12 cellular contexts compared by ENCODE assay signal in the genomic region with DNA sequence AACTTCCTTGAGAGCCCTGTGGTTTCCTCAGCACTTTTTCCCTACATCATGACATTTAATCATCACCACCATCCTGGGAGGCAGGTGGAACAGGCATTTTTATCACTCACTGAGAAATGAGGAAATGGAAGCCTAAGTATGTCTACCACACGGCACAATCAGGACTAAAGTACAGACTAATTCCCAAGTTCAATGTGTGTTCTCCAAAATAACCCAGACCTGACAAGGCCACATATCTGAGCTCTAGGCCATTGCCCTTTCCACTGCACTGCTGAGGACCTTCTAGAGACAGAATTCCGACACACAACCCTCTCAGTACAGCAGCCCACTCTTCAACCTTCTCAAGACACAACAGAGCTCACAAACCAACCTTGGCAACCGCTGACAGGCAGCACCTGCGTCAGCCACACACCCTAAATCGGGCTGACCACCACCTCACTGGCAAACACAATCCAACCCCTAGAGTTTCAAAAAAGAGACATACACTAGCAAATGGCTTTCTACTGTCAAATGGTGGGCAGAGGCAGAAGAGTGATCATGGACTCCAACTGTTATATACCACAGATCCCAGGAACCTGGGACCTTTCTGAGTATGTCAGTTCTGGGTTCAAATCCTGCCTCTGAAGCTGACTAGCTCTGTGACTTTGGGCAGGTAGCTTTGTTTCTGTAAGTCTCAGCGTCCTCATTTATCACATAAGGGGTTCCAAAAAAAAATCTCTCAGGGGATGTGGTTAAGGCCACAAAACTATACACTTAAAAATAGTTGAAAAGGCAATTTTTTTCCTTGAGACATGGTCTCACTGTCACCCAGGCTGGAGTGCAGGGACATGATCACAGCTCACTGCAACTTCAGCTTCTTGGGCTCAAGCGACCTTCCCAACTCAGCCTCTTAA. TPM values are rescaled to one million over a fixed set of nuclear protein-coding genes. Genes with fewer than 3 reads are reported as not detected.
DNase-seq lines count a peak whose midpoint lies in the region; ATAC-seq and TF ChIP-seq lines count a peak whose summit lies in the region.
"Had no signal": no experiment of that assay in that cellular context is flagged by ENCODE, and none has a peak within 500 bp of the region (broad histone marks: within the 10 kb centered on the region; RNA-seq: fewer than 3 reads in every experiment).

No MANE protein-coding gene starts in this region.

- H3K27ac Mint-ChIP-seq in CD4-positive, alpha-beta T cell, result peak overlapping the region; percentile 40

- H3K4me3 Mint-ChIP-seq in CD4-positive, alpha-beta T cell, result no peak overlapping the region

- TF ChIP-seq CTCF in CD4-positive, alpha-beta T cell (IDR thresholded peaks at IDR 0.05), result no peak

- POLR2A ChIA-PET in CD4-positive, alpha-beta T cell (lab: Charles Lee), result no interaction called here

- ATAC-seq in CD4-positive, alpha-beta T cell (ENCODE audit: poor library complexity), result no peak
- ATAC-seq in GM19023 (IDR thresholded peaks at IDR 0.05; ENCODE audit: unreplicated experiment) (peak; percentile 33), HG03280 (IDR thresholded peaks at IDR 0.05; ENCODE audit: unreplicated experiment) (peak; percentile 33), HG03045 (IDR thresholded peaks at IDR 0.05; ENCODE audit: unreplicated experiment) (no peak), GM19397 (IDR thresholded peaks at IDR 0.05; ENCODE audit: unreplicated experiment) (no peak)

- no peaks in the 10 kb centered on the region for H3K27me3 Mint-ChIP-seq in CD4-positive, alpha-beta T cell

- no peaks in the 10 kb centered on the region for H3K36me3 Mint-ChIP-seq in CD4-positive, alpha-beta T cell (ENCODE audit: low read depth)

- no peak for DNase-seq in CD4-positive, alpha-beta T cell
- DNase-seq in kidney tubule cell (ENCODE audit: low spot score), result peak; percentile 76
- DNase-seq in NCI-H2107 treated with DMSO at 0.1 percent for 48 hours (lab: John Stamatoyannopoulos, UW; ENCODE audit: unreplicated experiment), result no peak
- no peak for DNase-seq in NCI-H1048 (lab: John Stamatoyannopoulos, UW)
- DNase-seq: adrenal gland, DMS153, KBM-7, posterior cingulate gyrus had no signal

- no peaks in the 10 kb centered on the region for H3K27me3 ChIP-seq in CD4-positive, alpha-beta T cell (ENCODE audit: control insufficient read depth, insufficient read depth, low read length)
- H3K27me3 ChIP-seq: adrenal gland had no signal

- H3K9me3 ChIP-seq in CD4-positive, alpha-beta T cell (ENCODE audit: control insufficient read depth, low read length), result no peaks in the 10 kb centered on the region
- H3K9me3 ChIP-seq: adrenal gland had no signal

- intact Hi-C loops in CD4-positive, alpha-beta T cell (cut with DNase I, micrococcal nuclease), result no loop called here

- no peaks in the 10 kb centered on the region for H3K9me3 Mint-ChIP-seq in CD4-positive, alpha-beta T cell

- CTCF ChIA-PET in CD4-positive, alpha-beta T cell (lab: Charles Lee), result no interaction called here

- H3K4me1 Mint-ChIP-seq in CD4-positive, alpha-beta T cell (ENCODE audit: low read depth), result peaks cover 76% of the 10 kb centered on the region

- no peak overlapping the region for H3K27ac ChIP-seq in CD4-positive, alpha-beta T cell (ENCODE audit: low read depth, low read length)

RNA-seq across cellular contexts. Expression of a gene that starts 16.3 kb away (rescaled TPM):
- total RNA-seq in CD4-positive, alpha-beta T cell, result under 1 TPM in 1 of 2 experiments, not detected in 1; 0.30 TPM

Comparison
In these comparisons a context has a peak if more than half of its experiments do, and no peak if none do; other contexts are left out.
1. ATAC-seq: peak in GM19023 (single experiment) and HG03280 (single experiment); none in CD4-positive, alpha-beta T cell (single experiment), HG03045 (single experiment) and GM19397 (single experiment).